Comparison of ENCODE assay signal across 20 cellular contexts in the genomic region with DNA sequence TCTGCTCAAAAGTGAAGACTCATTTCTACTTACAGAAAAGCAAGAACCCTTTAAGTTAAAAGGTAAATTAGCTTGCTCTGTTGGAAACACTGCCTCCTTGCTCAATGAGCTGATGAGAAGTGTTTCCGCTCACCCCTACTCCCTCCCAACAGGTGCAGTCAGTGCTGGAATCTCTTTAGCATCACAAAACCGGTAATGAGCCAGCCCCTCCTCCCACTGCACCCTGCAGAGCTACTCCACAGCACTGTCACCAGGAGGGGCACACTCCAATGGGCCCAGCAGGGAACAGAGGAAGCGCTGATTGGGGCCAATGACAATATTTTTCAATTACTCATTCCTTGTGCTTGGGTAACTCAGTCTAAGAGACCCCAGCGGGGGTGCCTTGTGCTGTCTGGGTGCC.
A peak's percentile ranks its signal among the peaks of the same experiment; 100 is the strongest.
DNase-seq lines count a peak whose midpoint lies in the region; ATAC-seq and TF ChIP-seq lines count a peak whose summit lies in the region.
"Had no signal": no experiment of that assay in that cellular context is flagged by ENCODE, and none has a peak within 500 bp of the region (broad histone marks: within the 10 kb centered on the region; RNA-seq: fewer than 3 reads in every experiment).

No MANE protein-coding gene starts in this region.

- no peak for TF ChIP-seq CTCF in GM23338 (conservative IDR thresholded peaks at IDR 0.05; ENCODE audit: low read depth in 2 of 2)

- H3K9me3 Mint-ChIP-seq in GM23338, result peaks cover 96% of the 10 kb centered on the region
- H3K9me3 Mint-ChIP-seq: activated naive CD8-positive, alpha-beta T cell treated with anti-CD3 and anti-CD28 coated beads, Interleukin-2, amount 50 U/mL, for 24 hours had no signal

- H3K4me2 ChIP-seq in GM23338, result peak overlapping the region; percentile 62; the same call in 1 of the 2 replicates

- H3K4me3 Mint-ChIP-seq in GM23338, result no peak overlapping the region
- H3K4me3 Mint-ChIP-seq: activated CD8-positive, alpha-beta T cell treated with anti-CD3 and anti-CD28 coated beads, Interleukin-2, amount 10 ng/mL, durations not matched to agents 7 days and 5 days; activated naive CD8-positive, alpha-beta T cell treated with anti-CD3 and anti-CD28 coated beads, Interleukin-2, amount 50 U/mL, for 24 hours had no signal

- peaks cover 21% of the 10 kb centered on the region for H3K4me1 Mint-ChIP-seq in GM23338

- no peaks in the 10 kb centered on the region for H3K79me2 ChIP-seq in GM23338 (replicated peaks; ENCODE audit: insufficient read depth)

- peaks cover 16% of the 10 kb centered on the region for H3K27me3 Mint-ChIP-seq in GM23338 (ENCODE audit: insufficient read depth, low read depth, poor library complexity)

- H3K4me3 ChIP-seq in GM23338, result no peak overlapping the region
- H3K4me3 ChIP-seq: ovary, suprapubic skin had no signal

- H3K36me3 Mint-ChIP-seq in GM23338 (ENCODE audit: low read depth), result peaks cover 68% of the 10 kb centered on the region

- H3K4me1 ChIP-seq in GM23338 (ENCODE audit: insufficient read depth), result peaks cover 8% of the 10 kb centered on the region; the same call in 1 of the 2 replicates
- H3K4me1 ChIP-seq: suprapubic skin had no signal

- no peak overlapping the region for H2AFZ ChIP-seq in GM23338

- DNase-seq in GM23338 (ENCODE audit: low spot score), result peak; percentile 84
- DNase-seq in NCI-H1436 treated with DMSO at 0.1 percent for 48 hours (lab: John Stamatoyannopoulos, UW), result peak; percentile 22
- peak; percentile 91 for DNase-seq in NCI-H748 (lab: John Stamatoyannopoulos, UW; ENCODE audit: unreplicated experiment)
- peak; percentile 84 for DNase-seq in iPS-NIHi7 (ENCODE audit: extremely low spot score)
- no peak for DNase-seq in epidermal melanocyte (ENCODE audit: insufficient read length, low spot score)
- no peak for DNase-seq in activated CD4-positive, CD25-positive, alpha-beta regulatory T cell treated with anti-CD3 and anti-CD28 coated beads, Interleukin-2, amount 50 U/mL, for 72 hours
- DNase-seq in HuH-7.5 (ENCODE audit: low spot score), result no peak
- DNase-seq: activated CD8-positive, alpha-beta T cell treated with anti-CD3 and anti-CD28 coated beads, Interleukin-2, amount 10 ng/mL, durations not matched to agents 7 days and 5 days; activated naive CD8-positive, alpha-beta T cell treated with anti-CD3 and anti-CD28 coated beads, Interleukin-2, amount 50 U/mL, for 24 hours; Calu3; hippocampal formation; MM.1S; NCI-H82; ovary; RPMI8226; stimulated activated CD4-positive, alpha-beta T cell treated with anti-CD3 and anti-CD28 coated beads, Interleukin-4, amount 100 ng/mL, for 24 hours; stimulated activated CD8-positive, alpha-beta memory T cell treated with anti-CD3 and anti-CD28 coated beads, Interleukin-4, amount 100 ng/mL, for 48 hours had no signal

- H3F3A ChIP-seq in GM23338 (replicated peaks; ENCODE audit: low read depth), result peaks cover 8% of the 10 kb centered on the region; the same call in 1 of the 2 replicates

- no peaks in the 10 kb centered on the region for H3K27me3 ChIP-seq in GM23338 (ENCODE audit: insufficient read depth)
- H3K27me3 ChIP-seq: ovary had no signal

- H3K9me2 ChIP-seq in GM23338 (ENCODE audit: insufficient read depth), result 0 out of 2 replicates have a peak, but pooled peaks cover 5% of the 10 kb centered on the region

- H3K27ac Mint-ChIP-seq in GM23338, result peak overlapping the region; percentile 85
- H3K27ac Mint-ChIP-seq: activated CD8-positive, alpha-beta T cell treated with anti-CD3 and anti-CD28 coated beads, Interleukin-2, amount 10 ng/mL, durations not matched to agents 7 days and 5 days; activated naive CD8-positive, alpha-beta T cell treated with anti-CD3 and anti-CD28 coated beads, Interleukin-2, amount 50 U/mL, for 24 hours had no signal

- peak; percentile 98 for ATAC-seq in GM23338
- no peak for ATAC-seq in GM18858 (IDR thresholded peaks at IDR 0.05; ENCODE audit: unreplicated experiment)
- ATAC-seq: activated CD8-positive, alpha-beta T cell treated with anti-CD3 and anti-CD28 coated beads, Interleukin-2, amount 10 ng/mL, durations not matched to agents 7 days and 5 days; activated naive CD8-positive, alpha-beta T cell treated with anti-CD3 and anti-CD28 coated beads, Interleukin-2, amount 50 U/mL, for 24 hours; HepG2 had no signal

- no peaks in the 10 kb centered on the region for H4K20me1 ChIP-seq in GM23338 (replicated peaks; ENCODE audit: insufficient read depth)

- 0 out of 2 replicates have a peak, but pooled peaks cover 9% of the 10 kb centered on the region for H3K36me3 ChIP-seq in GM23338 (ENCODE audit: insufficient read depth)
- H3K36me3 ChIP-seq: ovary, suprapubic skin had no signal

- H3K27ac ChIP-seq in GM23338 (ENCODE audit: low read depth), result peak overlapping the region; percentile 94
- H3K27ac ChIP-seq: ovary, suprapubic skin had no signal

TF ChIP-seq in GM23338, 12 proteins besides CTCF, POLR2A, EP300 and RAD21 (continues in another document):
- TF ChIP-seq, protein P1, sequence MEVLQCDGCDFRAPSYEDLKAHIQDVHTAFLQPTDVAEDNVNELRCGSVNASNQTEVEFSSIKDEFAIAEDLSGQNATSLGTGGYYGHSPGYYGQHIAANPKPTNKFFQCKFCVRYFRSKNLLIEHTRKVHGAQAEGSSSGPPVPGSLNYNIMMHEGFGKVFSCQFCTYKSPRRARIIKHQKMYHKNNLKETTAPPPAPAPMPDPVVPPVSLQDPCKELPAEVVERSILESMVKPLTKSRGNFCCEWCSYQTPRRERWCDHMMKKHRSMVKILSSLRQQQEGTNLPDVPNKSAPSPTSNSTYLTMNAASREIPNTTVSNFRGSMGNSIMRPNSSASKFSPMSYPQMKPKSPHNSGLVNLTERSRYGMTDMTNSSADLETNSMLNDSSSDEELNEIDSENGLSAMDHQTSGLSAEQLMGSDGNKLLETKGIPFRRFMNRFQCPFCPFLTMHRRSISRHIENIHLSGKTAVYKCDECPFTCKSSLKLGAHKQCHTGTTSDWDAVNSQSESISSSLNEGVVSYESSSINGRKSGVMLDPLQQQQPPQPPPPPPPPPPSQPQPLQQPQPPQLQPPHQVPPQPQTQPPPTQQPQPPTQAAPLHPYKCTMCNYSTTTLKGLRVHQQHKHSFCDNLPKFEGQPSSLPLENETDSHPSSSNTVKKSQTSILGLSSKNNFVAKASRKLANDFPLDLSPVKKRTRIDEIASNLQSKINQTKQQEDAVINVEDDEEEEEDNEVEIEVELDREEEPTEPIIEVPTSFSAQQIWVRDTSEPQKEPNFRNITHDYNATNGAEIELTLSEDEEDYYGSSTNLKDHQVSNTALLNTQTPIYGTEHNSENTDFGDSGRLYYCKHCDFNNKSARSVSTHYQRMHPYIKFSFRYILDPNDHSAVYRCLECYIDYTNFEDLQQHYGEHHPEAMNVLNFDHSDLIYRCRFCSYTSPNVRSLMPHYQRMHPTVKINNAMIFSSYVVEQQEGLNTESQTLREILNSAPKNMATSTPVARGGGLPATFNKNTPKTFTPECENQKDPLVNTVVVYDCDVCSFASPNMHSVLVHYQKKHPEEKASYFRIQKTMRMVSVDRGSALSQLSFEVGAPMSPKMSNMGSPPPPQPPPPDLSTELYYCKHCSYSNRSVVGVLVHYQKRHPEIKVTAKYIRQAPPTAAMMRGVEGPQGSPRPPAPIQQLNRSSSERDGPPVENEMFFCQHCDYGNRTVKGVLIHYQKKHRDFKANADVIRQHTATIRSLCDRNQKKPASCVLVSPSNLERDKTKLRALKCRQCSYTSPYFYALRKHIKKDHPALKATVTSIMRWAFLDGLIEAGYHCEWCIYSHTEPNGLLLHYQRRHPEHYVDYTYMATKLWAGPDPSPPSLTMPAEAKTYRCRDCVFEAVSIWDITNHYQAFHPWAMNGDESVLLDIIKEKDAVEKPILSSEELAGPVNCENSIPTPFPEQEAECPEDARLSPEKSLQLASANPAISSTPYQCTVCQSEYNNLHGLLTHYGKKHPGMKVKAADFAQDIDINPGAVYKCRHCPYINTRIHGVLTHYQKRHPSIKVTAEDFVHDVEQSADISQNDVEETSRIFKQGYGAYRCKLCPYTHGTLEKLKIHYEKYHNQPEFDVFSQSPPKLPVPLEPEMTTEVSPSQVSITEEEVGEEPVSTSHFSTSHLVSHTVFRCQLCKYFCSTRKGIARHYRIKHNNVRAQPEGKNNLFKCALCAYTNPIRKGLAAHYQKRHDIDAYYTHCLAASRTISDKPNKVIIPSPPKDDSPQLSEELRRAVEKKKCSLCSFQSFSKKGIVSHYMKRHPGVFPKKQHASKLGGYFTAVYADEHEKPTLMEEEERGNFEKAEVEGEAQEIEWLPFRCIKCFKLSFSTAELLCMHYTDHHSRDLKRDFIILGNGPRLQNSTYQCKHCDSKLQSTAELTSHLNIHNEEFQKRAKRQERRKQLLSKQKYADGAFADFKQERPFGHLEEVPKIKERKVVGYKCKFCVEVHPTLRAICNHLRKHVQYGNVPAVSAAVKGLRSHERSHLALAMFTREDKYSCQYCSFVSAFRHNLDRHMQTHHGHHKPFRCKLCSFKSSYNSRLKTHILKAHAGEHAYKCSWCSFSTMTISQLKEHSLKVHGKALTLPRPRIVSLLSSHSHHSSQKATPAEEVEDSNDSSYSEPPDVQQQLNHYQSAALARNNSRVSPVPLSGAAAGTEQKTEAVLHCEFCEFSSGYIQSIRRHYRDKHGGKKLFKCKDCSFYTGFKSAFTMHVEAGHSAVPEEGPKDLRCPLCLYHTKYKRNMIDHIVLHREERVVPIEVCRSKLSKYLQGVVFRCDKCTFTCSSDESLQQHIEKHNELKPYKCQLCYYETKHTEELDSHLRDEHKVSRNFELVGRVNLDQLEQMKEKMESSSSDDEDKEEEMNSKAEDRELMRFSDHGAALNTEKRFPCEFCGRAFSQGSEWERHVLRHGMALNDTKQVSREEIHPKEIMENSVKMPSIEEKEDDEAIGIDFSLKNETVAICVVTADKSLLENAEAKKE (CRISPR knock-in tag; IDR thresholded peaks at IDR 0.05), result peak; percentile 87
- TF ChIP-seq ZNF114 (CRISPR knock-in tag; IDR thresholded peaks at IDR 0.05) (peak; percentile 86; the same call in 1 of the 2 replicates), POLR2AphosphoS5 (IDR thresholded peaks at IDR 0.05; ENCODE audit: low read depth) (0 out of 2 replicates have a peak, but pooled peaks have one; percentile 22), CREB1 (CRISPR knock-in tag; IDR thresholded peaks at IDR 0.05; ENCODE audit: low read depth) (peak; percentile 14; the same call in 1 of the 2 replicates), ZNF331 (CRISPR knock-in tag; IDR thresholded peaks at IDR 0.05; ENCODE audit: low read depth) (no peak), STAT1 (IDR thresholded peaks at IDR 0.05; ENCODE audit: unreplicated experiment) (no peak), EZH2phosphoT487 (IDR thresholded peaks at IDR 0.05; ENCODE audit: unreplicated experiment) (no peak)

Comparison
In these comparisons a context has a peak if more than half of its experiments do, and no peak if none do; other contexts are left out.
1. DNase-seq: peak in GM23338 (single experiment), NCI-H1436 treated with DMSO at 0.1 percent for 48 hours (single experiment), NCI-H748 (single experiment) and iPS-NIHi7 (single experiment); none in epidermal melanocyte (single experiment), activated CD4-positive, CD25-positive, alpha-beta regulatory T cell treated with anti-CD3 and anti-CD28 coated beads, Interleukin-2, amount 50 U/mL, for 72 hours (single experiment) and HuH-7.5 (single experiment).